11 cellular contexts compared by ENCODE assay signal in genomic region chr3:186588619-186589018, GRCh38. TPM values are rescaled to one million over a fixed set of nuclear protein-coding genes. Genes with fewer than 3 reads are reported as not detected.
DNase-seq lines count a peak whose midpoint lies in the region; ATAC-seq and TF ChIP-seq lines count a peak whose summit lies in the region.
"Had no signal": no experiment of that assay in that cellular context is flagged by ENCODE, and none has a peak within 500 bp of the region (broad histone marks: within the 10 kb centered on the region; RNA-seq: fewer than 3 reads in every experiment).

No MANE protein-coding gene starts in this region.

- H3K36me3 Mint-ChIP-seq in activated CD4-positive, alpha-beta T cell treated with anti-CD3 and anti-CD28 coated beads, Interleukin-2, amount 10 ng/mL, durations not matched to agents 7 days and 5 days (ENCODE audit: low read depth): peaks cover 18% of the 10 kb centered on the region

- no peak overlapping the region for H3K9ac ChIP-seq in neuronal stem cell (ENCODE audit: low read depth, low read length, poor library complexity)

- H3K4me3 ChIP-seq in mucosa of descending colon: no peak overlapping the region
- no peak overlapping the region for H3K4me3 ChIP-seq in neuronal stem cell (ENCODE audit: low read length in 2 of 2)
- H3K4me3 ChIP-seq: esophagus muscularis mucosa had no signal

- no peak overlapping the region for H4K91ac ChIP-seq in neuronal stem cell (ENCODE audit: low read depth, low read length, poor library complexity)

- no peaks in the 10 kb centered on the region for H3K36me3 ChIP-seq in mucosa of descending colon (ENCODE audit: low read depth)
- H3K36me3 ChIP-seq in neuronal stem cell (replicated peaks in 1 of 2; ENCODE audit: control insufficient read depth in 2 of 2, insufficient read depth in 2 of 2, low read length in 2 of 2): peaks cover 8 to 27% of the 10 kb centered on the region in 2 donors

- no peak overlapping the region for H3K23ac ChIP-seq in neuronal stem cell (ENCODE audit: low read depth, low read length, poor library complexity)

- no peak overlapping the region for H3K18ac ChIP-seq in neuronal stem cell (ENCODE audit: low read length)

- H3K14ac ChIP-seq in neuronal stem cell (ENCODE audit: low read length): no peak overlapping the region

- no peak overlapping the region for H3K27ac ChIP-seq in neuronal stem cell (replicated peaks; ENCODE audit: low read length)
- H3K27ac ChIP-seq: esophagus muscularis mucosa had no signal

- H2BK5ac ChIP-seq in neuronal stem cell (ENCODE audit: low read length): no peak overlapping the region

- no peak overlapping the region for H3K4ac ChIP-seq in neuronal stem cell (ENCODE audit: low read length)

- H3K27me3 Mint-ChIP-seq in activated CD4-positive, alpha-beta T cell treated with anti-CD3 and anti-CD28 coated beads, Interleukin-2, amount 10 ng/mL, durations not matched to agents 7 days and 5 days: no peaks in the 10 kb centered on the region

- H2BK12ac ChIP-seq in neuronal stem cell (ENCODE audit: low read length): no peak overlapping the region

- H2AK5ac ChIP-seq in neuronal stem cell (ENCODE audit: low read depth, low read length): no peak overlapping the region

- no peak for DNase-seq in activated CD4-positive, alpha-beta T cell treated with anti-CD3 and anti-CD28 coated beads, Interleukin-2, amount 10 ng/mL, durations not matched to agents 7 days and 5 days
- no peak for DNase-seq in activated CD4-positive, alpha-beta T cell treated with anti-CD3 and anti-CD28 coated beads, Interleukin-2, amount 50 U/mL, for 48 hours
- DNase-seq in mucosa of descending colon (no peak), neuronal stem cell (ENCODE audit: low spot score) (no peak)
- DNase-seq: activated CD8-positive, alpha-beta memory T cell treated with anti-CD3 and anti-CD28 coated beads, Interleukin-2, amount 50 U/mL, for 4 hours; stimulated activated naive CD4-positive, alpha-beta T cell had no signal

- no peak for TF ChIP-seq CTCF in mucosa of descending colon (IDR thresholded peaks at IDR 0.05)

- peak overlapping the region; percentile 7 for H3K27ac Mint-ChIP-seq in activated CD4-positive, alpha-beta T cell treated with anti-CD3 and anti-CD28 coated beads, Interleukin-2, amount 10 ng/mL, durations not matched to agents 7 days and 5 days
- H3K27ac Mint-ChIP-seq: brain had no signal

- no peak overlapping the region for H2BK120ac ChIP-seq in neuronal stem cell (ENCODE audit: low read depth, low read length)

- no peak overlapping the region for H3K4me2 ChIP-seq in neuronal stem cell (ENCODE audit: insufficient read depth, low read length, poor library complexity, severe bottlenecking)

- no peaks in the 10 kb centered on the region for H3K9me3 Mint-ChIP-seq in activated CD4-positive, alpha-beta T cell treated with anti-CD3 and anti-CD28 coated beads, Interleukin-2, amount 10 ng/mL, durations not matched to agents 7 days and 5 days
- H3K9me3 Mint-ChIP-seq: brain had no signal

- no peak overlapping the region for H3K4me3 Mint-ChIP-seq in activated CD4-positive, alpha-beta T cell treated with anti-CD3 and anti-CD28 coated beads, Interleukin-2, amount 10 ng/mL, durations not matched to agents 7 days and 5 days
- H3K4me3 Mint-ChIP-seq: brain had no signal

- no peak overlapping the region for H2AFZ ChIP-seq in neuronal stem cell (ENCODE audit: low read length)

- no peaks in the 10 kb centered on the region for H3K9me3 ChIP-seq in mucosa of descending colon
- H3K9me3 ChIP-seq in neuronal stem cell (replicated peaks in 1 of 2; ENCODE audit: control insufficient read depth in 2 of 2, insufficient read depth in 1 of 2, low read depth in 1 of 2, low read length in 2 of 2): no peaks in the 10 kb centered on the region
- H3K9me3 ChIP-seq: esophagus muscularis mucosa had no signal

- H4K8ac ChIP-seq in neuronal stem cell (ENCODE audit: low read depth, low read length): no peak overlapping the region

- POLR2A ChIA-PET in activated CD4-positive, alpha-beta T cell treated with anti-CD3 and anti-CD28 coated beads, Interleukin-2, amount 10 ng/mL, durations not matched to agents 7 days and 5 days (lab: Charles Lee): no interaction called here

- no peaks in the 10 kb centered on the region for H3K79me1 ChIP-seq in neuronal stem cell (ENCODE audit: low read depth, low read length)

- WGBS in neuronal stem cell (ENCODE audit: extremely low coverage in 2 of 2, insufficient read length in 2 of 2, insufficient replicate concordance in 1 of 2), 2 donors: no CpG with 5 or more reads among the region's 2 CpGs

- H3K27me3 ChIP-seq in neuronal stem cell (ENCODE audit: control insufficient read depth in 3 of 3, insufficient read depth in 3 of 3, low read depth in 1 of 3, low read length in 3 of 3): no peaks in the 10 kb centered on the region
- H3K27me3 ChIP-seq: esophagus muscularis mucosa had no signal

- no peak overlapping the region for H2BK15ac ChIP-seq in neuronal stem cell (ENCODE audit: low read length)

- peaks cover 21% of the 10 kb centered on the region for H3K4me1 Mint-ChIP-seq in activated CD4-positive, alpha-beta T cell treated with anti-CD3 and anti-CD28 coated beads, Interleukin-2, amount 10 ng/mL, durations not matched to agents 7 days and 5 days
- H3K4me1 Mint-ChIP-seq: brain had no signal

- CTCF ChIA-PET in activated CD4-positive, alpha-beta T cell treated with anti-CD3 and anti-CD28 coated beads, Interleukin-2, amount 10 ng/mL, durations not matched to agents 7 days and 5 days (lab: Charles Lee): interaction anchor here (0.6 to 0.7 kb wide), 2 partner anchors 591 to 766 kb away, joined by 4 to 5 read pairs; no protein-coding TSS in a partner anchor

- ATAC-seq in mucosa of descending colon: peak; percentile 72

- intact Hi-C loops in mucosa of descending colon (cut with DNase I, micrococcal nuclease): no loop called here

- H3K4me1 ChIP-seq in mucosa of descending colon (ENCODE audit: low read depth) (no peaks in the 10 kb centered on the region), neuronal stem cell (ENCODE audit: control insufficient read depth in 2 of 2, insufficient read depth in 1 of 2, low read depth in 1 of 2, low read length in 2 of 2) (no peaks in the 10 kb centered on the region)
- H3K4me1 ChIP-seq: esophagus muscularis mucosa had no signal

RNA-seq across cellular contexts. Expression of gene DNAJB11, which starts 18.1 kb away (rescaled TPM):
- 10 to 100 TPM; 54.9 to 57.3 TPM for total RNA-seq in activated CD4-positive, alpha-beta T cell treated with anti-CD3 and anti-CD28 coated beads, Interleukin-2, amount 10 ng/mL, durations not matched to agents 7 days and 5 days
- 10 to 100 TPM; 32.2 to 45.7 (median 34.0) TPM for total RNA-seq in mucosa of descending colon
- polyA plus RNA-seq in neuronal stem cell (2013, experiment 1 of 2): 43.9 TPM
- 44.3 TPM for polyA plus RNA-seq in neuronal stem cell (2013, experiment 2 of 2)

RNA-seq across cellular contexts. Expression of gene TBCCD1, which starts 21.5 kb away (rescaled TPM):
- 10 to 100 TPM; 14.3 to 14.6 TPM for total RNA-seq in activated CD4-positive, alpha-beta T cell treated with anti-CD3 and anti-CD28 coated beads, Interleukin-2, amount 10 ng/mL, durations not matched to agents 7 days and 5 days
- total RNA-seq in mucosa of descending colon: 10 to 100 TPM; 11.0 to 13.4 (median 12.6) TPM
- polyA plus RNA-seq in neuronal stem cell (2013, experiment 1 of 2): 9.6 TPM
- polyA plus RNA-seq in neuronal stem cell (2013, experiment 2 of 2): 9.2 TPM

RNA-seq across cellular contexts. Expression of gene AHSG, which starts 24.2 kb away (rescaled TPM):
- total RNA-seq in activated CD4-positive, alpha-beta T cell treated with anti-CD3 and anti-CD28 coated beads, Interleukin-2, amount 10 ng/mL, durations not matched to agents 7 days and 5 days: not detected
- total RNA-seq in mucosa of descending colon: not detected
- 0.13 TPM for polyA plus RNA-seq in neuronal stem cell (2013, experiment 1 of 2)
- 0.10 TPM for polyA plus RNA-seq in neuronal stem cell (2013, experiment 2 of 2)
- total RNA-seq: A172; esophagus muscularis mucosa; T-helper 1 cell treated with Interleukin-12 subunit alpha and Interleukin-12 subunit beta and Interleukin-4 antibody, amounts not matched to agents 30 ng/mL and 1 ng/mL, for 36 hours had no signal

RNA-seq across cellular contexts. Expression of gene CRYGS, which starts 44.4 kb away (rescaled TPM):
- total RNA-seq in activated CD4-positive, alpha-beta T cell treated with anti-CD3 and anti-CD28 coated beads, Interleukin-2, amount 10 ng/mL, durations not matched to agents 7 days and 5 days: 1 to 10 TPM; 4.5 to 5.7 TPM
- 1 to 10 TPM; 3.2 to 3.9 (median 3.8) TPM for total RNA-seq in mucosa of descending colon
- 0.67 TPM for polyA plus RNA-seq in neuronal stem cell (2013, experiment 1 of 2)
- 0.71 TPM for polyA plus RNA-seq in neuronal stem cell (2013, experiment 2 of 2)

RNA-seq across cellular contexts. Expression of gene FETUB, which starts 51.6 kb away (rescaled TPM):
- not detected for total RNA-seq in activated CD4-positive, alpha-beta T cell treated with anti-CD3 and anti-CD28 coated beads, Interleukin-2, amount 10 ng/mL, durations not matched to agents 7 days and 5 days
- not detected for total RNA-seq in mucosa of descending colon
- not detected for polyA plus RNA-seq in neuronal stem cell (2013, experiment 1 of 2)
- polyA plus RNA-seq in neuronal stem cell (2013, experiment 2 of 2): not detected
- total RNA-seq: esophagus muscularis mucosa; T-helper 1 cell treated with Interleukin-12 subunit alpha and Interleukin-12 subunit beta and Interleukin-4 antibody, amounts not matched to agents 30 ng/mL and 1 ng/mL, for 36 hours had no signal
- polyA plus RNA-seq: neural cell had no signal
